In the genomic region with DNA sequence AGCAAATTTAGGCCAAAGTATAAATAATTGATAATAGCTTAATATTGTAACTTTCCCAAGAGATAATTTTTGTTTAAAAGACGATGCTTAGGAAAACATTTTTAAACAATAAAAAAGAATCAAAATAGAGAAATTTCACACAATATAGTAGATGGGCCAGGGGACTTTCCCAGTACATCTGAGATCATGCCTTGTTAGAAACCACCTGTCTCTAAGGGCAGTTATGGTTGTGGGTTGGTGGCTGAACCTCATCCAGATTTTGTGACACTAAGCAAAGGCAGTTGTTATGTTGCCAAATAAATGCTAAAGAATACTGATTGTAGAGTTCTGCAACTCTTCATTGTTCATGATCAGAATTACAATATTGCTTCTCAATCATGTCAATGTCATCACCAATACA, we compare ENCODE assay signal across 14 cellular contexts.
DNase-seq lines count a peak whose midpoint lies in the region; ATAC-seq, FAIRE-seq and TF ChIP-seq lines count a peak whose summit lies in the region.
"Had no signal": no experiment of that assay in that cellular context is flagged by ENCODE, and none has a peak within 500 bp of the region (broad histone marks: within the 10 kb centered on the region; RNA-seq: fewer than 3 reads in every experiment).

No MANE protein-coding gene starts in this region.

- no peak for TF ChIP-seq POLR2A in GM12891 (IDR thresholded peaks at IDR 0.05; ENCODE audit: low read depth, low read length)

- peak; percentile 53 for ATAC-seq in GM19324 (IDR thresholded peaks at IDR 0.05; ENCODE audit: low FRiP score, unreplicated experiment)
- ATAC-seq in HG02840 (IDR thresholded peaks at IDR 0.05; ENCODE audit: low FRiP score, unreplicated experiment) = peak; percentile 68
- peak; percentile 48 for ATAC-seq in HG03558 (IDR thresholded peaks at IDR 0.05; ENCODE audit: extremely low read depth, unreplicated experiment)

- DNase-seq in GM12891 (ENCODE audit: insufficient read length, low spot score) (no peak), DMS114 treated with DMSO at 0.1 percent for 48 hours (lab: John Stamatoyannopoulos, UW; ENCODE audit: unreplicated experiment) (no peak), NCI-H2107 treated with DMSO at 0.1 percent for 48 hours (lab: John Stamatoyannopoulos, UW; ENCODE audit: unreplicated experiment) (no peak), activated T-cell treated with anti-CD3 and anti-CD28 coated beads for 4 hours (no peak)
- DNase-seq in stimulated activated CD8-positive, alpha-beta memory T cell treated with anti-CD3 and anti-CD28 coated beads, Interleukin-4, amount 100 ng/mL, for 48 hours = no peak
- DNase-seq: activated CD4-positive, alpha-beta memory T cell treated with anti-CD3 and anti-CD28 coated beads, Interleukin-2, amount 10 ng/mL, durations not matched to agents 7 days and 5 days; activated effector memory CD4-positive, alpha-beta T cell treated with anti-CD3 and anti-CD28 coated beads, Interleukin-2, amount 50 U/mL, for 16 hours; kidney glomerular epithelial cell; NCI-H2171; SJCRH30; substantia nigra had no signal

- FAIRE-seq in GM12891 (lab: Jason Lieb, UNC) = peak; percentile 33

TF ChIP-seq in GM12891, 5 proteins besides CTCF, POLR2A, EP300 and RAD21:
- no peak for TF ChIP-seq POU2F2 (IDR thresholded peaks at IDR 0.05; ENCODE audit: low read depth, low read length)
- no peak for TF ChIP-seq PAX5 (IDR thresholded peaks at IDR 0.05; ENCODE audit: insufficient read depth, low read length, severe bottlenecking)
- TF ChIP-seq TAF1 (IDR thresholded peaks at IDR 0.05; ENCODE audit: low read depth, low read length) = no peak
